20 cellular contexts compared by ENCODE assay signal in genomic region chrX:50103866-50104566, GRCh38.
A peak's percentile ranks its signal among the peaks of the same experiment; 100 is the strongest.
DNase-seq lines count a peak whose midpoint lies in the region; FAIRE-seq and TF ChIP-seq lines count a peak whose summit lies in the region.
"Had no signal": no experiment of that assay in that cellular context is flagged by ENCODE, and none has a peak within 500 bp of the region (broad histone marks: within the 10 kb centered on the region; RNA-seq: fewer than 3 reads in every experiment).

No MANE protein-coding gene starts in this region.

- H3K4me1 Mint-ChIP-seq in astrocyte (ENCODE audit: low read depth, unreplicated experiment) (no peaks in the 10 kb centered on the region), endothelial cell (ENCODE audit: unreplicated experiment) (no peaks in the 10 kb centered on the region)
- H3K4me1 Mint-ChIP-seq: CD4-positive, alpha-beta memory T cell; T-cell had no signal

- H3K27me3 Mint-ChIP-seq in astrocyte (ENCODE audit: low read depth, unreplicated experiment) (no peaks in the 10 kb centered on the region), endothelial cell (ENCODE audit: unreplicated experiment) (no peaks in the 10 kb centered on the region)

- H3K36me3 Mint-ChIP-seq in astrocyte (ENCODE audit: low read depth, unreplicated experiment) (no peaks in the 10 kb centered on the region), endothelial cell (ENCODE audit: low read depth, unreplicated experiment) (no peaks in the 10 kb centered on the region)
- H3K36me3 Mint-ChIP-seq: CD4-positive, alpha-beta memory T cell; T-cell had no signal

- DNase-seq in MG63 (peak; percentile 14), astrocyte (ENCODE audit: low read depth) (no peak), erythroblast (lab: John Stamatoyannopoulos, UW) (peak; percentile 53 to 71), uterus (peak; percentile 46 to 57), NCI-H2107 (lab: John Stamatoyannopoulos, UW) (no peak), DMS153 (lab: John Stamatoyannopoulos, UW) (no peak), G401 (ENCODE audit: low spot score) (no peak), endothelial cell (ENCODE audit: low spot score) (no peak)
- DNase-seq: CD4-positive, alpha-beta memory T cell; DMS79 treated with DMSO at 0.1 percent for 48 hours; GDM1; Karpas-422; MM.1S; NCI-H1105; NCI-H1694 treated with DMSO at 0.1 percent for 48 hours; NCI-H345; NCI-H69; T-cell had no signal

- no peaks in the 10 kb centered on the region for H3K36me3 ChIP-seq in MG63
- no peaks in the 10 kb centered on the region for H3K36me3 ChIP-seq in astrocyte (ENCODE audit: insufficient read depth, low read length)
- H3K36me3 ChIP-seq in uterus = no peaks in the 10 kb centered on the region

- H2AFZ ChIP-seq in astrocyte (ENCODE audit: low read depth, low read length) = no peak overlapping the region

- H3K27ac Mint-ChIP-seq in astrocyte (ENCODE audit: unreplicated experiment) (no peak overlapping the region), endothelial cell (ENCODE audit: unreplicated experiment) (no peak overlapping the region)
- H3K27ac Mint-ChIP-seq: CD4-positive, alpha-beta memory T cell; T-cell had no signal

- intact Hi-C loops in uterus (cut with DNase I; ENCODE audit: low total_unique reads) = no loop called here

- H3K4me2 ChIP-seq in astrocyte (ENCODE audit: low read length) = no peak overlapping the region

- peak; percentile 88 for FAIRE-seq in astrocyte (lab: Jason Lieb, UNC)
- FAIRE-seq: D721Med, GM12892 had no signal

- H3K9ac ChIP-seq in astrocyte (ENCODE audit: low read length) = no peak overlapping the region

- H3K27ac ChIP-seq in astrocyte (ENCODE audit: low read depth, low read length) (no peak overlapping the region), uterus (peak overlapping the region in 1 of 2 donors; percentile 25)

- H3K27me3 ChIP-seq in MG63 = no peaks in the 10 kb centered on the region
- H3K27me3 ChIP-seq in astrocyte (ENCODE audit: insufficient read depth, low read length) = no peaks in the 10 kb centered on the region
- H3K27me3 ChIP-seq in uterus = no peaks in the 10 kb centered on the region

- H3K4me1 ChIP-seq in astrocyte (ENCODE audit: insufficient read depth, low read length) = no peaks in the 10 kb centered on the region
- H3K4me1 ChIP-seq in uterus = no peaks in the 10 kb centered on the region

- H3K4me3 ChIP-seq in MG63 = no peak overlapping the region
- no peak overlapping the region for H3K4me3 ChIP-seq in astrocyte (ENCODE audit: insufficient read depth, low read depth, low read length)
- no peak overlapping the region for H3K4me3 ChIP-seq in uterus

- H3K4me3 Mint-ChIP-seq in astrocyte (ENCODE audit: unreplicated experiment) (no peak overlapping the region), endothelial cell (ENCODE audit: unreplicated experiment) (no peak overlapping the region)
- H3K4me3 Mint-ChIP-seq: CD4-positive, alpha-beta memory T cell; T-cell had no signal

- no peak for TF ChIP-seq CTCF in astrocyte (IDR thresholded peaks at IDR 0.05; ENCODE audit: insufficient read depth, low read depth, low read length)
- no peak for TF ChIP-seq CTCF in uterus (IDR thresholded peaks at IDR 0.05)
- no peak for TF ChIP-seq CTCF in endothelial cell (IDR thresholded peaks at IDR 0.05; ENCODE audit: unreplicated experiment)

- H3K9me3 Mint-ChIP-seq in astrocyte (ENCODE audit: unreplicated experiment) (no peaks in the 10 kb centered on the region), endothelial cell (ENCODE audit: unreplicated experiment) (no peaks in the 10 kb centered on the region)
- H3K9me3 Mint-ChIP-seq: CD4-positive, alpha-beta memory T cell; T-cell had no signal

- H3K9me3 ChIP-seq in MG63 = no peaks in the 10 kb centered on the region
- H3K9me3 ChIP-seq in astrocyte (ENCODE audit: insufficient read depth, low read depth, low read length) = no peaks in the 10 kb centered on the region
- H3K9me3 ChIP-seq in uterus = no peaks in the 10 kb centered on the region

- in situ Hi-C loops in G401 (cut with HindIII; ENCODE audit: low sequenced_read_pairs) = no loop called here

- no peaks in the 10 kb centered on the region for H3K79me2 ChIP-seq in astrocyte (ENCODE audit: insufficient read depth, low read length)

- H4K20me1 ChIP-seq in astrocyte (ENCODE audit: insufficient read depth, low read length) = no peaks in the 10 kb centered on the region

- TF ChIP-seq POLR2A in erythroblast (IDR thresholded peaks at IDR 0.05; ENCODE audit: low read length) (peak; percentile 30), uterus (IDR thresholded peaks at IDR 0.05) (no peak)

Comparison
In these comparisons a context has a peak if more than half of its experiments do, and no peak if none do; other contexts are left out.
1. DNase-seq: peak in MG63 (single experiment), erythroblast (2 of 2) and uterus (2 of 2); none in astrocyte (single experiment), NCI-H2107 (single experiment), DMS153 (single experiment), G401 (single experiment) and endothelial cell (single experiment).